In the genomic region with DNA sequence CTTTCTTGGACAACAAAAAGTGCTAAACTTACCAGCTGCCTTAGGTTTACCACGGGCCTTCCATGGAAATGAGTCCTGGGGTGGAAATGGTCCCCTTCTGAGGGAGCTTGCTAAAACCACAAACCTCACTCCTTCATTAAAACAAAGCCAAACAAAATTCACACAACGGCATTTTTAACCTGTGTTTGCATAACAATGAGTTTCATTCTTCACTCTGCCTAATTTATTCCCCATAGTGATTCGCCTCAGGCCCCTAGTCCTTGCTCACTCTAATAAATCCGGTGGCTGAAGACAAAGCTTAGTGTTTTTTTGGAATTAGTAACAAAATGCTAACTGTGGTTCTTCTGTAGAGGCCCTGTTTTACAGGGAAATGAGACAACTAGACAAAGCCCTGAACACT, we compare ENCODE assay signal across 26 cellular contexts. TPM values are rescaled to one million over a fixed set of nuclear protein-coding genes. Genes with fewer than 3 reads are reported as not detected.
DNase-seq lines count a peak whose midpoint lies in the region; ATAC-seq, FAIRE-seq and TF ChIP-seq lines count a peak whose summit lies in the region.
"Had no signal": no experiment of that assay in that cellular context is flagged by ENCODE, and none has a peak within 500 bp of the region (broad histone marks: within the 10 kb centered on the region; RNA-seq: fewer than 3 reads in every experiment).

No MANE protein-coding gene starts in this region.

- CTCF ChIA-PET in H1 (lab: Charles Lee; ENCODE audit: partially characterized antibody), result interaction anchor here (1.2 kb wide), 1 partner anchor 79 kb away, joined by 4 read pairs; no protein-coding TSS in a partner anchor

- no peak for TF ChIP-seq RAD21 in H1 (IDR thresholded peaks at IDR 0.05 in 1 of 2, conservative IDR thresholded peaks at IDR 0.05 in 1 of 2; ENCODE audit: low read depth in 2 of 2, low read length in 2 of 2)

- H3K4me2 ChIP-seq in GM23338 (peak overlapping the region; percentile 37; the same call in 1 of the 2 replicates), KMS-11 (peak overlapping the region; percentile 26; the same call in 1 of the 2 replicates), H1 (ENCODE audit: insufficient read depth in 1 of 2, low read depth in 2 of 2, low read length in 2 of 2) (peak overlapping the region in 1 of 2 experiments; percentile 21; a peak in 1 of 4 replicates), mesendoderm (ENCODE audit: low read length) (no peak overlapping the region)

- ATAC-seq in GM23338 (peak; percentile 83), GM21423 (IDR thresholded peaks at IDR 0.05; ENCODE audit: unreplicated experiment) (no peak), GM19395 (IDR thresholded peaks at IDR 0.05; ENCODE audit: unreplicated experiment) (no peak)
- ATAC-seq: HepG2, K562, SK-N-SH treated with all-trans-retinoic acid at 6 μM for 48 hours had no signal

- no peaks in the 10 kb centered on the region for H3F3A ChIP-seq in GM23338 (replicated peaks; ENCODE audit: low read depth)

- H3K23ac ChIP-seq in H1 (ENCODE audit: insufficient read length), result no peak overlapping the region
- H3K23ac ChIP-seq in mesendoderm (ENCODE audit: low read length), result no peak overlapping the region

- H3K36me3 ChIP-seq in GM23338 (ENCODE audit: insufficient read depth) (no peaks in the 10 kb centered on the region), KMS-11 (ENCODE audit: insufficient read depth) (no peaks in the 10 kb centered on the region), H1 (ENCODE audit: control insufficient read depth in 2 of 4, insufficient read depth in 4 of 4, low read length in 3 of 4) (no peaks in the 10 kb centered on the region), mesendoderm (ENCODE audit: control insufficient read depth, insufficient read depth, low read length) (no peaks in the 10 kb centered on the region)

- H3K4me1 ChIP-seq in GM23338 (ENCODE audit: insufficient read depth), result peaks cover 29% of the 10 kb centered on the region
- peaks cover 17% of the 10 kb centered on the region for H3K4me1 ChIP-seq in KMS-11 (ENCODE audit: low read depth, poor library complexity, severe bottlenecking)
- H3K4me1 ChIP-seq in H1 (replicated peaks in 1 of 4; ENCODE audit: control insufficient read depth in 3 of 4, insufficient read depth in 4 of 4, low read length in 3 of 4), result peaks cover 0 to 9% (median 2%) of the 10 kb centered on the region in 4 experiments; a peak in 3 of 7 replicates
- H3K4me1 ChIP-seq in mesendoderm (ENCODE audit: control insufficient read depth, low read depth, low read length), result peaks cover 3% of the 10 kb centered on the region

- H3K9me3 Mint-ChIP-seq in GM23338, result peaks cover 3% of the 10 kb centered on the region; the same call in 1 of the 3 replicates

- H3K27ac ChIP-seq in GM23338 (ENCODE audit: low read depth) (peak overlapping the region; percentile 75), KMS-11 (no peak overlapping the region), H1 (ENCODE audit: low read depth, low read length) (no peak overlapping the region), mesendoderm (ENCODE audit: low read depth, low read length) (no peak overlapping the region)
- H3K27ac ChIP-seq: C4-2B, GM23248 had no signal

- no peaks in the 10 kb centered on the region for H3K79me1 ChIP-seq in H1 (ENCODE audit: low read depth, low read length)
- H3K79me1 ChIP-seq in mesendoderm (ENCODE audit: low read length), result no peaks in the 10 kb centered on the region

- no peak for TF ChIP-seq CTCF in GM23338 (conservative IDR thresholded peaks at IDR 0.05; ENCODE audit: low read depth in 2 of 2)
- TF ChIP-seq CTCF in KMS-11 (conservative IDR thresholded peaks at IDR 0.05; ENCODE audit: low read depth, low read length), result no peak
- no peak for TF ChIP-seq CTCF in H1 (IDR thresholded peaks at IDR 0.05; ENCODE audit: control extremely low read depth in 1 of 3, insufficient read depth in 1 of 3, low read depth in 1 of 3, low read length in 3 of 3)

- H3K36me3 Mint-ChIP-seq in GM23338 (ENCODE audit: low read depth), result peaks cover 11% of the 10 kb centered on the region; the same call in 1 of the 3 replicates

- POLR2A ChIA-PET in H1 (lab: Charles Lee; ENCODE audit: partially characterized antibody), result interaction anchor here (1.5 kb wide), 1 partner anchor 18 kb away, joined by 3 read pairs; no protein-coding TSS in a partner anchor

- H4K8ac ChIP-seq in H1 (ENCODE audit: extremely low read depth, insufficient read depth, low read length) (no peak overlapping the region), mesendoderm (ENCODE audit: low read depth, low read length) (no peak overlapping the region)

- no peak overlapping the region for H2BK12ac ChIP-seq in H1 (ENCODE audit: low read depth, low read length)

- peak overlapping the region; percentile 22 for H4K5ac ChIP-seq in H1 (ENCODE audit: insufficient read length, low read depth, low read length)
- H4K5ac ChIP-seq in mesendoderm (ENCODE audit: low read length), result no peak overlapping the region

- H3K27me3 ChIP-seq in GM23338 (ENCODE audit: insufficient read depth), result no peaks in the 10 kb centered on the region
- H3K27me3 ChIP-seq in KMS-11 (ENCODE audit: insufficient read depth, low read depth), result no peaks in the 10 kb centered on the region
- no peaks in the 10 kb centered on the region for H3K27me3 ChIP-seq in H1 (replicated peaks in 1 of 4; ENCODE audit: control insufficient read depth in 3 of 4, extremely low read depth in 1 of 4, insufficient read depth in 3 of 4, low read length in 3 of 4)
- H3K27me3 ChIP-seq in mesendoderm (ENCODE audit: insufficient read depth, low read length, poor library complexity), result no peaks in the 10 kb centered on the region

- H2AK5ac ChIP-seq in H1 (ENCODE audit: low read depth, low read length), result no peak overlapping the region
- no peak overlapping the region for H2AK5ac ChIP-seq in mesendoderm (ENCODE audit: low read length)

- no peak overlapping the region for H2BK120ac ChIP-seq in H1 (replicated peaks; ENCODE audit: low read depth, low read length)
- H2BK120ac ChIP-seq in mesendoderm (ENCODE audit: low read depth, low read length), result no peak overlapping the region

- peak; percentile 78 for DNase-seq in GM23338 (ENCODE audit: low spot score)
- no peak for DNase-seq in H1 (ENCODE audit: low read depth in 1 of 2, low spot score in 2 of 2)
- DNase-seq in mesendoderm, result peak; percentile 52
- DNase-seq in activated gamma-delta T cell treated with Interleukin-2 at 50 U/mL for 16 hours, result no peak
- no peak for DNase-seq in NCI-H146 treated with DMSO at 0.1 percent for 48 hours (lab: John Stamatoyannopoulos, UW; ENCODE audit: unreplicated experiment)
- DNase-seq: CD8-positive, alpha-beta memory T cell; GDM1; GM23248; MM.1S; NCI-H1048; NCI-H1417 treated with DMSO at 0.1 percent for 48 hours; NCI-H1930; NCI-H2227 treated with DMSO at 0.1 percent for 48 hours; NCI-H510A; NCI-H748 treated with DMSO at 0.1 percent for 48 hours; SIG-M5 had no signal

- no peak for TF ChIP-seq POLR2A in H1 (IDR thresholded peaks at IDR 0.05; ENCODE audit: control extremely low read depth in 1 of 2, low read depth in 2 of 2, low read length in 2 of 2)

- H3K9ac ChIP-seq in KMS-11 (no peak overlapping the region), H1 (replicated peaks in 1 of 4; ENCODE audit: extremely low read depth in 1 of 4, low read depth in 3 of 4, low read length in 3 of 4) (no peak overlapping the region), mesendoderm (ENCODE audit: low read length) (no peak overlapping the region)
- H3K9ac ChIP-seq: GM23248 had no signal

- no peaks in the 10 kb centered on the region for H3K23me2 ChIP-seq in H1 (ENCODE audit: low read depth, low read length)

- no peak overlapping the region for H3K4ac ChIP-seq in H1 (replicated peaks; ENCODE audit: insufficient read length, low read depth, low read length)
- H3K4ac ChIP-seq in mesendoderm (ENCODE audit: low read depth, low read length), result no peak overlapping the region

- no peak overlapping the region for H2BK20ac ChIP-seq in H1 (ENCODE audit: low read length)

- no peaks in the 10 kb centered on the region for H3K9me3 ChIP-seq in H1 (ENCODE audit: insufficient read depth in 2 of 2, low read depth in 1 of 2, low read length in 1 of 2)

- no peaks in the 10 kb centered on the region for H3K27me3 Mint-ChIP-seq in GM23338 (ENCODE audit: insufficient read depth, low read depth, poor library complexity)
- H3K27me3 Mint-ChIP-seq: CD8-positive, alpha-beta memory T cell had no signal

- TF ChIP-seq EP300 in H1 (IDR thresholded peaks at IDR 0.05; ENCODE audit: borderline replicate concordance in 1 of 2, low read depth in 2 of 2, low read length in 2 of 2), result no peak

- H2BK15ac ChIP-seq in H1 (ENCODE audit: low read length) (no peak overlapping the region), mesendoderm (replicated peaks; ENCODE audit: low read depth) (no peak overlapping the region)

- H3K18ac ChIP-seq in H1 (ENCODE audit: extremely low read depth, low read length) (no peak overlapping the region), mesendoderm (ENCODE audit: low read length) (no peak overlapping the region)

- no peak overlapping the region for H4K91ac ChIP-seq in H1 (replicated peaks; ENCODE audit: insufficient read length, low read length)

- peaks cover 25% of the 10 kb centered on the region for H3K4me1 Mint-ChIP-seq in GM23338
- H3K4me1 Mint-ChIP-seq: CD8-positive, alpha-beta memory T cell had no signal

- H3K4me3 ChIP-seq in GM23338, result no peak overlapping the region
- no peak overlapping the region for H3K4me3 ChIP-seq in KMS-11 (IDR thresholded peaks at IDR 0.05; ENCODE audit: insufficient read depth, low read depth, low read length)
- peak overlapping the region in 1 of 4 experiments; percentile 36; a peak in 1 of 8 replicates for H3K4me3 ChIP-seq in H1 (ENCODE audit: extremely low read depth in 1 of 4, insufficient read depth in 2 of 4, low read depth in 3 of 4, low read length in 4 of 4)
- H3K4me3 ChIP-seq in mesendoderm (ENCODE audit: low read length), result no peak overlapping the region
- H3K4me3 ChIP-seq: GM23248, K562 had no signal

- H3K9me2 ChIP-seq in GM23338 (ENCODE audit: insufficient read depth), result peaks cover 6% of the 10 kb centered on the region

- H3K14ac ChIP-seq in H1 (ENCODE audit: insufficient read length), result no peak overlapping the region

- H3K56ac ChIP-seq in H1 (replicated peaks; ENCODE audit: insufficient read length, low read depth, low read length) (no peak overlapping the region), mesendoderm (ENCODE audit: low read length) (no peak overlapping the region)

- 26% methylated on average over 4 of the region's 4 CpGs; no CpG with 5 or more reads in 1 of the 2 experiments for WGBS in H1 (ENCODE audit: extremely low coverage in 1 of 2, insufficient coverage in 1 of 2, insufficient read length in 1 of 2, insufficient replicate concordance in 2 of 2, low coverage in 1 of 2, low lambda C conversion rate in 2 of 2, missing lambda C conversion rate in 1 of 2), 2 experiments
- no CpG with 5 or more reads among the region's 4 CpGs for WGBS in mesendoderm (ENCODE audit: extremely low coverage, insufficient coverage, low lambda C conversion rate)

- no peak overlapping the region for H2AFZ ChIP-seq in GM23338
- peak overlapping the region; percentile 3; the same call in 1 of the 2 replicates for H2AFZ ChIP-seq in KMS-11 (ENCODE audit: low read depth)
- H2AFZ ChIP-seq in H1 (ENCODE audit: low read length), result no peak overlapping the region
- H2AFZ ChIP-seq: GM23248 had no signal

- no peaks in the 10 kb centered on the region for H4K20me1 ChIP-seq in GM23338 (replicated peaks; ENCODE audit: insufficient read depth)
- H4K20me1 ChIP-seq in KMS-11 (ENCODE audit: insufficient read depth), result no peaks in the 10 kb centered on the region
- H4K20me1 ChIP-seq in H1 (replicated peaks in 1 of 2; ENCODE audit: control insufficient read depth in 1 of 2, insufficient read depth in 2 of 2, low read length in 2 of 2), result no peaks in the 10 kb centered on the region

- 0 out of 3 replicates have a peak overlapping the region, but pooled peaks have one; percentile 1 for H3K4me3 Mint-ChIP-seq in GM23338
- H3K4me3 Mint-ChIP-seq: CD8-positive, alpha-beta memory T cell had no signal

- no peaks in the 10 kb centered on the region for H3K79me2 ChIP-seq in GM23338 (replicated peaks; ENCODE audit: insufficient read depth)
- H3K79me2 ChIP-seq in KMS-11 (ENCODE audit: insufficient read depth, low read depth), result no peaks in the 10 kb centered on the region
- no peaks in the 10 kb centered on the region for H3K79me2 ChIP-seq in H1 (ENCODE audit: control insufficient read depth in 1 of 2, insufficient read depth in 2 of 2, low read length in 2 of 2)
- H3K79me2 ChIP-seq in mesendoderm (ENCODE audit: control insufficient read depth, insufficient read depth, low read length), result no peaks in the 10 kb centered on the region

- H3K27ac Mint-ChIP-seq in GM23338, result peak overlapping the region; percentile 78
- H3K27ac Mint-ChIP-seq: CD8-positive, alpha-beta memory T cell had no signal

- FAIRE-seq in H1 (lab: Jason Lieb, UNC), result peak; percentile 88
- FAIRE-seq: HepG2, K562 had no signal

- H2BK5ac ChIP-seq in H1 (ENCODE audit: low read depth, low read length) (no peak overlapping the region), mesendoderm (ENCODE audit: low read length) (no peak overlapping the region)

RNA-seq across cellular contexts. Expression of a gene that starts 32.1 kb away (rescaled TPM):
- not detected in 2 replicates for total RNA-seq in GM23338 (2014; rRNA removed; shearing (Covaris generic))
- not detected in 2 replicates for polyA plus RNA-seq in GM23338 (2016; fragmentation: Nextera tagmentation; extraction: Ambion mirVana)
- not detected in 2 replicates for total RNA-seq in H1 (2021; fragmentation: NEBNext Ultra II Directional; extraction: Animal tissue kit (Norgen Biotek cat#: 25700))
- not detected in 2 replicates for polyA plus RNA-seq in H1 (2011; rRNA removed)
- polyA plus RNA-seq in H1 (2011; cell fraction: cytosol; rRNA removed), result not detected
- not detected for polyA plus RNA-seq in H1 (2011; cell fraction: nucleus; rRNA removed)
- not detected in 4 replicates for polyA plus RNA-seq in H1 (2012, experiment 1 of 2)
- polyA plus RNA-seq in H1 (2012, experiment 2 of 2), result not detected
- polyA plus RNA-seq in H1 (2013, experiment 1 of 2), result 0.06 TPM
- polyA plus RNA-seq in H1 (2013, experiment 2 of 2), result not detected
- not detected in 2 replicates for polyA minus RNA-seq in H1 (2011; rRNA and poly(A)+ RNA removed)
- not detected for polyA minus RNA-seq in H1 (2011; cell fraction: cytosol; rRNA and poly(A)+ RNA removed)
- polyA minus RNA-seq in H1 (2011; cell fraction: nucleus; rRNA and poly(A)+ RNA removed), result not detected
- polyA plus RNA-seq in mesendoderm (2013, experiment 1 of 2), result not detected
- not detected for polyA plus RNA-seq in mesendoderm (2013, experiment 2 of 2)
- total RNA-seq: A172; CD8-positive, alpha-beta memory T cell; Daoy; GM23248; HepG2; K562 had no signal
- polyA plus RNA-seq: AG04450; CD8-positive, alpha-beta memory T cell; GM23248; HepG2; K562 had no signal

Comparison
In these comparisons a context has a peak if more than half of its experiments do, and no peak if none do; other contexts are left out.
1. DNase-seq: peak in GM23338 (single experiment) and mesendoderm (single experiment); none in H1 (0 of 2), activated gamma-delta T cell treated with Interleukin-2 at 50 U/mL for 16 hours (single experiment) and NCI-H146 treated with DMSO at 0.1 percent for 48 hours (single experiment).